Comparison of ENCODE assay signal across 33 cellular contexts in genomic region chr18:79801217-79801616, GRCh38. TPM values are rescaled to one million over a fixed set of nuclear protein-coding genes. Genes with fewer than 3 reads are reported as not detected.
"Had no signal": no experiment of that assay in that cellular context is flagged by ENCODE, and none has a peak within 500 bp of the region (broad histone marks: within the 10 kb centered on the region; RNA-seq: fewer than 3 reads in every experiment).

No MANE protein-coding gene starts in this region.

- H3K9me3 ChIP-seq: adrenal gland, body of pancreas, breast epithelium had no signal

- H3K4me3 ChIP-seq: adrenal gland, body of pancreas, breast epithelium, K562, PC-9 had no signal

- H3K36me3 ChIP-seq: adrenal gland, breast epithelium, WERI-Rb-1 had no signal

- DNase-seq: activated CD4-positive, alpha-beta memory T cell treated with anti-CD3 and anti-CD28 coated beads, Interleukin-2, amount 10 ng/mL, durations not matched to agents 7 days and 5 days; activated CD4-positive, alpha-beta T cell treated with anti-CD3 and anti-CD28 coated beads for 1 hour; activated CD4-positive, alpha-beta T cell treated with anti-CD3 and anti-CD28 coated beads for 48 hours; activated CD4-positive, CD25-positive, alpha-beta regulatory T cell; activated CD8-positive, alpha-beta memory T cell treated with anti-CD3 and anti-CD28 coated beads for 24 hours; activated CD8-positive, alpha-beta memory T cell treated with anti-CD3 and anti-CD28 coated beads, Interleukin-2, amount 10 ng/mL, durations not matched to agents 7 days and 5 days; activated CD8-positive, alpha-beta memory T cell treated with anti-CD3 and anti-CD28 coated beads, Interleukin-2, amount 50 U/mL, for 48 hours; activated gamma-delta T cell treated with Interleukin-2 at 50 U/mL for 16 hours; activated naive CD4-positive, alpha-beta T cell treated with anti-CD3 and anti-CD28 coated beads for 36 hours; activated T-cell treated with anti-CD3 and anti-CD28 coated beads, Interleukin-2, amount 50 U/mL, for 48 hours; adrenal gland; body of pancreas; caudate nucleus; NCI-H1105; NCI-H1417 treated with DMSO at 0.1 percent for 48 hours; NCI-H187 treated with DMSO at 0.1 percent for 48 hours; NCI-H2081; NCI-H2171 treated with DMSO at 0.1 percent for 48 hours; NCI-H2227 treated with DMSO at 0.1 percent for 48 hours; NCI-H446 treated with DMSO at 0.1 percent for 48 hours; NCI-H524; PC-9; Right ventricle myocardium superior; SW 1271; T1000; WERI-Rb-1 had no signal

- H3K27ac ChIP-seq: adrenal gland, body of pancreas, breast epithelium, PC-9, RWPE1 had no signal

- ATAC-seq: activated CD8-positive, alpha-beta memory T cell treated with anti-CD3 and anti-CD28 coated beads, Interleukin-2, amount 10 ng/mL, durations not matched to agents 7 days and 5 days; activated naive CD4-positive, alpha-beta T cell treated with anti-CD3 and anti-CD28 coated beads, Interleukin-2, amount 50 U/mL, for 72 hours; body of pancreas; K562 had no signal

- H3K27ac Mint-ChIP-seq: activated CD4-positive, alpha-beta memory T cell treated with anti-CD3 and anti-CD28 coated beads, Interleukin-2, amount 10 ng/mL, durations not matched to agents 7 days and 5 days; activated CD8-positive, alpha-beta memory T cell treated with anti-CD3 and anti-CD28 coated beads, Interleukin-2, amount 10 ng/mL, durations not matched to agents 7 days and 5 days; activated naive CD4-positive, alpha-beta T cell treated with anti-CD3 and anti-CD28 coated beads for 36 hours; activated naive CD4-positive, alpha-beta T cell treated with anti-CD3 and anti-CD28 coated beads, Interleukin-2, amount 50 U/mL, for 72 hours had no signal

- H3K4me2 ChIP-seq: PC-9 had no signal

- H3K9me3 Mint-ChIP-seq: activated CD4-positive, alpha-beta memory T cell treated with anti-CD3 and anti-CD28 coated beads, Interleukin-2, amount 10 ng/mL, durations not matched to agents 7 days and 5 days; activated naive CD4-positive, alpha-beta T cell treated with anti-CD3 and anti-CD28 coated beads for 36 hours; activated naive CD4-positive, alpha-beta T cell treated with anti-CD3 and anti-CD28 coated beads, Interleukin-2, amount 50 U/mL, for 72 hours had no signal

- H2AFZ ChIP-seq: PC-9 had no signal

- H3K4me3 Mint-ChIP-seq: activated CD4-positive, alpha-beta memory T cell treated with anti-CD3 and anti-CD28 coated beads, Interleukin-2, amount 10 ng/mL, durations not matched to agents 7 days and 5 days; activated CD8-positive, alpha-beta memory T cell treated with anti-CD3 and anti-CD28 coated beads, Interleukin-2, amount 10 ng/mL, durations not matched to agents 7 days and 5 days; activated naive CD4-positive, alpha-beta T cell treated with anti-CD3 and anti-CD28 coated beads for 36 hours had no signal

RNA-seq across cellular contexts. Expression of gene KCNG2, which starts 3.5 kb away (rescaled TPM):
- total RNA-seq: activated CD4-positive, alpha-beta memory T cell treated with anti-CD3 and anti-CD28 coated beads, Interleukin-2, amount 10 ng/mL, durations not matched to agents 7 days and 5 days; activated CD8-positive, alpha-beta memory T cell treated with anti-CD3 and anti-CD28 coated beads, Interleukin-2, amount 10 ng/mL, durations not matched to agents 7 days and 5 days; activated naive CD4-positive, alpha-beta T cell treated with anti-CD3 and anti-CD28 coated beads for 36 hours; activated naive CD4-positive, alpha-beta T cell treated with anti-CD3 and anti-CD28 coated beads, Interleukin-2, amount 50 U/mL, for 72 hours; body of pancreas; K562; M059J; PC-9; Right ventricle myocardium superior; T-helper 1 cell treated with Interleukin-12 subunit alpha and Interleukin-12 subunit beta and Interleukin-4 antibody, amounts not matched to agents 30 ng/mL and 1 ng/mL, for 36 hours; T-helper 2 cell treated with Interferon-gamma antibody and Interleukin-4, amounts not matched to agents 100 ng/mL and 5 ng/mL, for 36 hours had no signal
- polyA plus RNA-seq: K562 had no signal
